ENCODE assay signal across 29 cellular contexts in the genomic region with DNA sequence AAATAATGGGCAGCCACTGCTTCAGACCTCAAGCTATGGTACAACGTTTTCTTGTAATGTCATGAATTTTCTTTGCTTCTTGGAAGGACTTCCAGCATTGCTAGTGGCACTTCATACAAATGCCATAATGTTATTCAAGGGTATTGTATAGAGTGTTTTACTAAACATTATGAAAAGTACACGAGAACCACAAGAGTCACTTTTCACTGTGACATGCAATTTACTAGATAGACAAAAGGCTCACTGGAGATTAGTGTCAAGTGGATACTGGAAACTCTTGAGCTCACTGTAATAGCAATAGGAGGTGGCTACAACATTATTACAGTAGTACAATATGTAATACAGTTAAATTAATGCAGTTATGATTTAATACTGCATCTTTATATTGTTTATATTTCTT. TPM values are rescaled to one million over a fixed set of nuclear protein-coding genes. Genes with fewer than 3 reads are reported as not detected.
"Had no signal": no experiment of that assay in that cellular context is flagged by ENCODE, and none has a peak within 500 bp of the region (broad histone marks: within the 10 kb centered on the region; RNA-seq: fewer than 3 reads in every experiment).

No MANE protein-coding gene starts in this region.

- H3K4me1 ChIP-seq: right lobe of liver, tibial nerve had no signal

- H3K27me3 ChIP-seq: right lobe of liver had no signal

- H3K4me3 ChIP-seq: mucosa of descending colon, right lobe of liver, tibial nerve had no signal

- H3K36me3 ChIP-seq: neutrophil, right lobe of liver, tibial nerve had no signal

- H3K9me3 ChIP-seq: mucosa of descending colon, neutrophil, right lobe of liver, tibial nerve had no signal

- DNase-seq: activated CD4-positive, alpha-beta T cell treated with anti-CD3 and anti-CD28 coated beads for 4 hours; activated CD4-positive, alpha-beta T cell treated with anti-CD3 and anti-CD28 coated beads, Interleukin-2, amount 50 U/mL, for 48 hours; activated CD4-positive, CD25-positive, alpha-beta regulatory T cell; activated CD8-positive, alpha-beta memory T cell treated with anti-CD3 and anti-CD28 coated beads for 24 hours; activated effector memory CD4-positive, alpha-beta T cell treated with Interleukin-2 at 50 U/mL for 16 hours; activated naive CD4-positive, alpha-beta T cell treated with Interleukin-2 at 50 U/mL for 16 hours; anterior cingulate cortex; endodermal cell; foreskin fibroblast; head of caudate nucleus; hippocampal formation; left cardiac atrium; left ventricle myocardium superior; mucosa of descending colon; right lobe of liver; stimulated activated CD4-positive, alpha-beta T cell treated with anti-CD3 and anti-CD28 coated beads, Interleukin-2, amount 100 ng/mL, for 48 hours; stimulated activated naive CD4-positive, alpha-beta T cell treated with Interleukin-2 at 50 U/mL for 16 hours had no signal

- H3K27ac ChIP-seq: neutrophil, right lobe of liver, tibial nerve had no signal

RNA-seq across cellular contexts. Expression of a gene that starts 5.3 kb away (rescaled TPM):
- total RNA-seq: bronchial epithelial cell; esophagus mucosa; left cardiac atrium; left ventricle myocardium superior; lung microvascular endothelial cell; mesenteric fat pad; myocyte; natural killer cell treated with Interleukin-12 subunit alpha and Interleukin-12 subunit beta and Interleukin-15 and Interleukin-18, amount 100 ng/mL, for 72 hours; osteocyte; posterior vena cava; renal cortical epithelial cell; right lobe of liver; tibial nerve; ureter had no signal
